10 cellular contexts compared by ENCODE assay signal in genomic region chr21:37407719-37408455, GRCh38. TPM values are rescaled to one million over a fixed set of nuclear protein-coding genes. Genes with fewer than 3 reads are reported as not detected.
DNase-seq lines count a peak whose midpoint lies in the region; ATAC-seq and TF ChIP-seq lines count a peak whose summit lies in the region.
"Had no signal": no experiment of that assay in that cellular context is flagged by ENCODE, and none has a peak within 500 bp of the region (broad histone marks: within the 10 kb centered on the region; RNA-seq: fewer than 3 reads in every experiment).

No MANE protein-coding gene starts in this region.

- CTCF ChIA-PET in CD4-positive, alpha-beta memory T cell (lab: Charles Lee; ENCODE audit: partially characterized antibody), result interaction anchor here (1.2 kb wide), 1 partner anchor 56 kb away, joined by 4 read pairs; no protein-coding TSS in a partner anchor

- TF ChIP-seq CTCF in hepatocyte (IDR thresholded peaks at IDR 0.05; ENCODE audit: poor library complexity), result no peak

- H3K4me3 Mint-ChIP-seq in CD4-positive, alpha-beta memory T cell, result peak overlapping the region in 7 of 8 donors; percentile 7 to 71 (median 60)

- H3K27me3 ChIP-seq in CD4-positive, alpha-beta memory T cell (ENCODE audit: insufficient read depth, low read length), result no peaks in the 10 kb centered on the region
- H3K27me3 ChIP-seq in hepatocyte (no peaks in the 10 kb centered on the region), aorta (ENCODE audit: control insufficient read depth in 1 of 2, insufficient read depth in 2 of 2, low read length in 1 of 2) (no peaks in the 10 kb centered on the region)
- H3K27me3 ChIP-seq: SJSA1 had no signal

- WGBS in hepatocyte (ENCODE audit: low lambda C conversion rate, missing lambda C conversion rate), result 82% methylated on average over 6 of the region's 6 CpGs
- WGBS in aorta, 2 donors, result 21 to 29% methylated on average over 6 of the region's 6 CpGs

- no peak overlapping the region for H3K27ac ChIP-seq in CD4-positive, alpha-beta memory T cell (ENCODE audit: low read depth, low read length)
- peak overlapping the region; percentile 1 for H3K27ac ChIP-seq in hepatocyte
- H3K27ac ChIP-seq in caudate nucleus (ENCODE audit: low read depth, low read length), result no peak overlapping the region
- no peak overlapping the region for H3K27ac ChIP-seq in aorta (ENCODE audit: low read depth in 1 of 2, low read length in 2 of 2)
- H3K27ac ChIP-seq: coronary artery, SJSA1 had no signal

- no peak overlapping the region for H3K4me2 ChIP-seq in hepatocyte

- no peaks in the 10 kb centered on the region for H3K27me3 Mint-ChIP-seq in CD4-positive, alpha-beta memory T cell

- peaks cover 6 to 10% of the 10 kb centered on the region in 2 donors for H3K36me3 Mint-ChIP-seq in CD4-positive, alpha-beta memory T cell

- no peak overlapping the region for H3K4me3 ChIP-seq in CD4-positive, alpha-beta memory T cell (ENCODE audit: low read length in 2 of 2)
- no peak overlapping the region for H3K4me3 ChIP-seq in hepatocyte
- H3K4me3 ChIP-seq in aorta (ENCODE audit: low read length in 2 of 2), result no peak overlapping the region
- H3K4me3 ChIP-seq: coronary artery, SJSA1 had no signal

- H2AFZ ChIP-seq in hepatocyte, result no peak overlapping the region

- DNase-seq in CD4-positive, alpha-beta memory T cell, result no peak
- DNase-seq in LHCN-M2 (ENCODE audit: low read depth) (peak; percentile 20), hepatocyte (ENCODE audit: low spot score) (no peak), DMS53 treated with DMSO at 0.1 percent for 48 hours (lab: John Stamatoyannopoulos, UW; ENCODE audit: unreplicated experiment) (no peak), caudate nucleus (lab: John Stamatoyannopoulos, UW) (no peak), aorta (no peak)
- DNase-seq in stimulated activated naive CD4-positive, alpha-beta T cell treated with Interleukin-2 at 50 U/mL for 16 hours (lab: John Stamatoyannopoulos, UW), result no peak

- ATAC-seq in GM21390 (IDR thresholded peaks at IDR 0.05; ENCODE audit: unreplicated experiment) (peak; percentile 57), aorta (ENCODE audit: low FRiP score) (no peak)

- no peaks in the 10 kb centered on the region for H3K9me3 ChIP-seq in CD4-positive, alpha-beta memory T cell (ENCODE audit: control insufficient read depth in 1 of 2, low read length in 2 of 2)
- H3K9me3 ChIP-seq in hepatocyte (ENCODE audit: low read depth) (no peaks in the 10 kb centered on the region), aorta (ENCODE audit: control insufficient read depth, low read length) (no peaks in the 10 kb centered on the region)

- peaks cover 95% of the 10 kb centered on the region for H3K4me1 ChIP-seq in CD4-positive, alpha-beta memory T cell (ENCODE audit: insufficient read depth, low read length)
- H3K4me1 ChIP-seq in hepatocyte (ENCODE audit: insufficient read depth) (peaks cover 26% of the 10 kb centered on the region), aorta (ENCODE audit: control insufficient read depth in 1 of 2, insufficient read depth in 2 of 2, low read length in 2 of 2) (peaks cover 2 to 19% of the 10 kb centered on the region in 2 donors)

- peaks cover 0 to 6% (median 2%) of the 10 kb centered on the region in 8 donors for H3K9me3 Mint-ChIP-seq in CD4-positive, alpha-beta memory T cell

- POLR2A ChIA-PET in CD4-positive, alpha-beta memory T cell (lab: Charles Lee; ENCODE audit: partially characterized antibody), result interaction anchor here (0.9 to 1.0 kb wide), 2 partner anchors 18 to 141 kb away, joined by 3 read pairs; partner anchors contain the start of gene VPS26C

- no peaks in the 10 kb centered on the region for H3K36me3 ChIP-seq in CD4-positive, alpha-beta memory T cell (ENCODE audit: insufficient read depth, low read length)
- H3K36me3 ChIP-seq in hepatocyte (replicated peaks; ENCODE audit: insufficient read depth, low read depth) (no peaks in the 10 kb centered on the region), aorta (ENCODE audit: control insufficient read depth in 1 of 2, insufficient read depth in 2 of 2, low read length in 1 of 2) (no peaks in the 10 kb centered on the region)
- H3K36me3 ChIP-seq: SJSA1 had no signal

- H4K20me1 ChIP-seq in hepatocyte (ENCODE audit: insufficient read depth, poor library complexity, severe bottlenecking), result peaks cover 98% of the 10 kb centered on the region

- H3K4me1 Mint-ChIP-seq in CD4-positive, alpha-beta memory T cell, result peaks cover 64 to 91% (median 79%) of the 10 kb centered on the region in 4 donors

- intact Hi-C loops in CD4-positive, alpha-beta memory T cell (cut with micrococcal nuclease), result no loop called here
- intact Hi-C loops in aorta (cut with DNase I), result no loop called here

- peaks cover 100% of the 10 kb centered on the region for H3K79me2 ChIP-seq in hepatocyte

- H3K27ac Mint-ChIP-seq in CD4-positive, alpha-beta memory T cell, result peak overlapping the region; percentile 36 to 87 (median 43)

- no peaks in the 10 kb centered on the region for H3K9me2 ChIP-seq in hepatocyte (replicated peaks; ENCODE audit: insufficient read depth)

RNA-seq across cellular contexts. Expression of gene DYRK1A, which starts 41.3 kb away (rescaled TPM):
- total RNA-seq in CD4-positive, alpha-beta memory T cell, result 100 to 1,000 TPM; 126 to 130 TPM
- polyA plus RNA-seq in CD4-positive, alpha-beta memory T cell, result 1 to 10 TPM; 1.4 to 4.2 TPM
- total RNA-seq in LHCN-M2 (2014; rRNA removed), result 35.8 and 40.9 TPM in 2 replicates
- 11.7 TPM for polyA plus RNA-seq in LHCN-M2 (2012)
- total RNA-seq in hepatocyte, result 72.6 and 85.2 TPM in 2 replicates
- polyA plus RNA-seq in hepatocyte, result 4.9 and 6.7 TPM in 2 replicates
- 10 to 100 TPM; 70.0 to 76.6 TPM for total RNA-seq in aorta
- 10 to 100 TPM in 1 of 2 donors, 1 to 10 TPM in 1; 8.8 to 21.6 TPM for polyA plus RNA-seq in aorta
